ENCODE assay signal across 19 cellular contexts in genomic region chr17:4178651-4179050, GRCh38. TPM values are rescaled to one million over a fixed set of nuclear protein-coding genes. Genes with fewer than 3 reads are reported as not detected.
DNase-seq lines count a peak whose midpoint lies in the region; ATAC-seq and TF ChIP-seq lines count a peak whose summit lies in the region.
"Had no signal": no experiment of that assay in that cellular context is flagged by ENCODE, and none has a peak within 500 bp of the region (broad histone marks: within the 10 kb centered on the region; RNA-seq: fewer than 3 reads in every experiment).

No MANE protein-coding gene starts in this region.

- POLR2A ChIA-PET in activated naive CD8-positive, alpha-beta T cell treated with anti-CD3 and anti-CD28 coated beads, Interleukin-2, amount 10 ng/mL, durations not matched to agents 7 days and 5 days (lab: Charles Lee) = interaction anchor here (1.9 kb wide), 1 partner anchor 35 kb away, joined by 9 read pairs; the partner anchor contains the start of genes CYB5D2 and ZZEF1
- POLR2A ChIA-PET in naive thymus-derived CD8-positive, alpha-beta T cell (lab: Charles Lee) = interaction anchor here (7.1 kb wide), 1 partner anchor 35 kb away, joined by 117 read pairs; the partner anchor contains the start of genes CYB5D2 and ZZEF1

- H3K4me1 Mint-ChIP-seq in T-helper 2 cell treated with Interferon-gamma antibody and Interleukin-4, amounts not matched to agents 5 μg/mL and 100 μg/mL, for 36 hours (ENCODE audit: low read depth) = peaks cover 42% of the 10 kb centered on the region
- H3K4me1 Mint-ChIP-seq in activated naive CD8-positive, alpha-beta T cell treated with anti-CD3 and anti-CD28 coated beads, Interleukin-2, amount 10 ng/mL, durations not matched to agents 7 days and 5 days = peaks cover 36% of the 10 kb centered on the region
- peaks cover 46% of the 10 kb centered on the region for H3K4me1 Mint-ChIP-seq in activated naive CD8-positive, alpha-beta T cell treated with anti-CD3 and anti-CD28 coated beads, Interleukin-2, amount 50 U/mL, for 24 hours
- peaks cover 30 to 54% (median 50%) of the 10 kb centered on the region in 4 donors for H3K4me1 Mint-ChIP-seq in naive thymus-derived CD8-positive, alpha-beta T cell
- peaks cover 47% of the 10 kb centered on the region for H3K4me1 Mint-ChIP-seq in activated T-helper 1 cell treated with anti-CD3 and anti-CD28 coated beads, Interleukin-12 subunit alpha, Interleukin-12 subunit beta, Interleukin-2, Interleukin-4 antibody, amounts not matched to agents 30 ng/mL and 10 ng/mL and 1 ng/mL, durations not matched to agents 14 hours and 24 hours and 36 hours (ENCODE audit: low read depth)
- no peaks in the 10 kb centered on the region for H3K4me1 Mint-ChIP-seq in neural progenitor cell
- H3K4me1 Mint-ChIP-seq: GM23338, IgD-negative memory B cell had no signal

- H3K4me2 ChIP-seq in neural progenitor cell = no peak overlapping the region
- H3K4me2 ChIP-seq: GM23338 had no signal

- intact Hi-C loops in activated T-helper 1 cell treated with anti-CD3 and anti-CD28 coated beads, Interleukin-12 subunit alpha, Interleukin-12 subunit beta, Interleukin-2, Interleukin-4 antibody, amounts not matched to agents 30 ng/mL and 10 ng/mL and 1 ng/mL, durations not matched to agents 14 hours and 24 hours and 36 hours (cut with micrococcal nuclease) = no loop called here

- DNase-seq in T-helper 2 cell treated with Interferon-gamma antibody and Interleukin-4, amounts not matched to agents 5 μg/mL and 100 μg/mL, for 36 hours (ENCODE audit: low spot score) = no peak
- no peak for DNase-seq in T-helper 2 cell
- DNase-seq in activated naive CD8-positive, alpha-beta T cell treated with anti-CD3 and anti-CD28 coated beads, Interleukin-2, amount 10 ng/mL, durations not matched to agents 7 days and 5 days = peak; percentile 14
- DNase-seq in activated naive CD8-positive, alpha-beta T cell treated with anti-CD3 and anti-CD28 coated beads, Interleukin-2, amount 50 U/mL, for 24 hours = no peak
- DNase-seq in naive thymus-derived CD8-positive, alpha-beta T cell = no peak
- no peak for DNase-seq in activated T-helper 1 cell treated with anti-CD3 and anti-CD28 coated beads, Interleukin-12 subunit alpha, Interleukin-12 subunit beta, Interleukin-2, Interleukin-4 antibody, amounts not matched to agents 30 ng/mL and 10 ng/mL and 1 ng/mL, durations not matched to agents 14 hours and 24 hours and 36 hours (ENCODE audit: low spot score)
- DNase-seq in neural progenitor cell (ENCODE audit: low spot score) = no peak
- no peak for DNase-seq in UCSD-AML1 (lab: John Stamatoyannopoulos, UW; ENCODE audit: unreplicated experiment)
- DNase-seq: 8988T, BE2C, COR-L47, GF-D8, NCI-H187 treated with DMSO at 0.1 percent for 48 hours, NCI-H345, NCI-H69 had no signal

- no peaks in the 10 kb centered on the region for H3K27me3 Mint-ChIP-seq in T-helper 2 cell treated with Interferon-gamma antibody and Interleukin-4, amounts not matched to agents 5 μg/mL and 100 μg/mL, for 36 hours (ENCODE audit: low read depth)
- no peaks in the 10 kb centered on the region for H3K27me3 Mint-ChIP-seq in activated naive CD8-positive, alpha-beta T cell treated with anti-CD3 and anti-CD28 coated beads, Interleukin-2, amount 10 ng/mL, durations not matched to agents 7 days and 5 days
- H3K27me3 Mint-ChIP-seq in activated naive CD8-positive, alpha-beta T cell treated with anti-CD3 and anti-CD28 coated beads, Interleukin-2, amount 50 U/mL, for 24 hours = no peaks in the 10 kb centered on the region
- no peaks in the 10 kb centered on the region for H3K27me3 Mint-ChIP-seq in naive thymus-derived CD8-positive, alpha-beta T cell
- H3K27me3 Mint-ChIP-seq in activated T-helper 1 cell treated with anti-CD3 and anti-CD28 coated beads, Interleukin-12 subunit alpha, Interleukin-12 subunit beta, Interleukin-2, Interleukin-4 antibody, amounts not matched to agents 30 ng/mL and 10 ng/mL and 1 ng/mL, durations not matched to agents 14 hours and 24 hours and 36 hours (ENCODE audit: insufficient read depth) = no peaks in the 10 kb centered on the region
- H3K27me3 Mint-ChIP-seq in neural progenitor cell (ENCODE audit: insufficient read depth, low read depth) = no peaks in the 10 kb centered on the region
- H3K27me3 Mint-ChIP-seq: IgD-negative memory B cell had no signal

- H3K9me3 Mint-ChIP-seq in T-helper 2 cell treated with Interferon-gamma antibody and Interleukin-4, amounts not matched to agents 5 μg/mL and 100 μg/mL, for 36 hours = no peaks in the 10 kb centered on the region
- no peaks in the 10 kb centered on the region for H3K9me3 Mint-ChIP-seq in activated naive CD8-positive, alpha-beta T cell treated with anti-CD3 and anti-CD28 coated beads, Interleukin-2, amount 10 ng/mL, durations not matched to agents 7 days and 5 days
- no peaks in the 10 kb centered on the region for H3K9me3 Mint-ChIP-seq in activated naive CD8-positive, alpha-beta T cell treated with anti-CD3 and anti-CD28 coated beads, Interleukin-2, amount 50 U/mL, for 24 hours
- H3K9me3 Mint-ChIP-seq in naive thymus-derived CD8-positive, alpha-beta T cell = no peaks in the 10 kb centered on the region
- no peaks in the 10 kb centered on the region for H3K9me3 Mint-ChIP-seq in activated T-helper 1 cell treated with anti-CD3 and anti-CD28 coated beads, Interleukin-12 subunit alpha, Interleukin-12 subunit beta, Interleukin-2, Interleukin-4 antibody, amounts not matched to agents 30 ng/mL and 10 ng/mL and 1 ng/mL, durations not matched to agents 14 hours and 24 hours and 36 hours
- H3K9me3 Mint-ChIP-seq in neural progenitor cell = no peaks in the 10 kb centered on the region
- H3K9me3 Mint-ChIP-seq: GM23338, IgD-negative memory B cell had no signal

- H3K9me3 ChIP-seq in neural progenitor cell (ENCODE audit: low read depth) = no peaks in the 10 kb centered on the region
- H3K9me3 ChIP-seq: BE2C had no signal

- peak overlapping the region; percentile 18 for H3K27ac Mint-ChIP-seq in T-helper 2 cell treated with Interferon-gamma antibody and Interleukin-4, amounts not matched to agents 5 μg/mL and 100 μg/mL, for 36 hours
- H3K27ac Mint-ChIP-seq in activated naive CD8-positive, alpha-beta T cell treated with anti-CD3 and anti-CD28 coated beads, Interleukin-2, amount 10 ng/mL, durations not matched to agents 7 days and 5 days = no peak overlapping the region
- H3K27ac Mint-ChIP-seq in activated naive CD8-positive, alpha-beta T cell treated with anti-CD3 and anti-CD28 coated beads, Interleukin-2, amount 50 U/mL, for 24 hours = no peak overlapping the region
- H3K27ac Mint-ChIP-seq in naive thymus-derived CD8-positive, alpha-beta T cell = peak overlapping the region in 6 of 10 donors; percentile 3 to 84 (median 78)
- H3K27ac Mint-ChIP-seq in activated T-helper 1 cell treated with anti-CD3 and anti-CD28 coated beads, Interleukin-12 subunit alpha, Interleukin-12 subunit beta, Interleukin-2, Interleukin-4 antibody, amounts not matched to agents 30 ng/mL and 10 ng/mL and 1 ng/mL, durations not matched to agents 14 hours and 24 hours and 36 hours = no peak overlapping the region
- no peak overlapping the region for H3K27ac Mint-ChIP-seq in neural progenitor cell
- H3K27ac Mint-ChIP-seq: GM23338, IgD-negative memory B cell had no signal

- no peaks in the 10 kb centered on the region for H3K27me3 ChIP-seq in neural progenitor cell
- H3K27me3 ChIP-seq: BE2C had no signal

- H3K4me3 Mint-ChIP-seq in T-helper 2 cell treated with Interferon-gamma antibody and Interleukin-4, amounts not matched to agents 5 μg/mL and 100 μg/mL, for 36 hours = no peak overlapping the region
- no peak overlapping the region for H3K4me3 Mint-ChIP-seq in activated naive CD8-positive, alpha-beta T cell treated with anti-CD3 and anti-CD28 coated beads, Interleukin-2, amount 10 ng/mL, durations not matched to agents 7 days and 5 days
- H3K4me3 Mint-ChIP-seq in activated naive CD8-positive, alpha-beta T cell treated with anti-CD3 and anti-CD28 coated beads, Interleukin-2, amount 50 U/mL, for 24 hours = no peak overlapping the region
- peak overlapping the region in 5 of 10 donors; percentile 13 to 62 (median 59) for H3K4me3 Mint-ChIP-seq in naive thymus-derived CD8-positive, alpha-beta T cell
- no peak overlapping the region for H3K4me3 Mint-ChIP-seq in activated T-helper 1 cell treated with anti-CD3 and anti-CD28 coated beads, Interleukin-12 subunit alpha, Interleukin-12 subunit beta, Interleukin-2, Interleukin-4 antibody, amounts not matched to agents 30 ng/mL and 10 ng/mL and 1 ng/mL, durations not matched to agents 14 hours and 24 hours and 36 hours
- no peak overlapping the region for H3K4me3 Mint-ChIP-seq in neural progenitor cell
- H3K4me3 Mint-ChIP-seq: GM23338, IgD-negative memory B cell had no signal

- no peaks in the 10 kb centered on the region for H3K36me3 ChIP-seq in neural progenitor cell

- H3K79me2 ChIP-seq in neural progenitor cell (ENCODE audit: low read depth) = no peaks in the 10 kb centered on the region

- H3K27ac ChIP-seq in neural progenitor cell = no peak overlapping the region
- H3K27ac ChIP-seq: HL-60 had no signal

- no peaks in the 10 kb centered on the region for H3F3A ChIP-seq in neural progenitor cell (ENCODE audit: low read depth)

- H3K4me1 ChIP-seq in neural progenitor cell = no peaks in the 10 kb centered on the region
- H3K4me1 ChIP-seq: BE2C had no signal

- no peak overlapping the region for H2AFZ ChIP-seq in neural progenitor cell (replicated peaks)
- H2AFZ ChIP-seq: GM23338 had no signal

- peaks cover 78% of the 10 kb centered on the region for H3K36me3 Mint-ChIP-seq in T-helper 2 cell treated with Interferon-gamma antibody and Interleukin-4, amounts not matched to agents 5 μg/mL and 100 μg/mL, for 36 hours (ENCODE audit: low read depth)
- peaks cover 41% of the 10 kb centered on the region for H3K36me3 Mint-ChIP-seq in activated naive CD8-positive, alpha-beta T cell treated with anti-CD3 and anti-CD28 coated beads, Interleukin-2, amount 10 ng/mL, durations not matched to agents 7 days and 5 days
- peaks cover 55% of the 10 kb centered on the region for H3K36me3 Mint-ChIP-seq in activated naive CD8-positive, alpha-beta T cell treated with anti-CD3 and anti-CD28 coated beads, Interleukin-2, amount 50 U/mL, for 24 hours (ENCODE audit: low read depth)
- H3K36me3 Mint-ChIP-seq in naive thymus-derived CD8-positive, alpha-beta T cell = peaks cover 0 to 73% (median 34%) of the 10 kb centered on the region in 3 donors
- H3K36me3 Mint-ChIP-seq in activated T-helper 1 cell treated with anti-CD3 and anti-CD28 coated beads, Interleukin-12 subunit alpha, Interleukin-12 subunit beta, Interleukin-2, Interleukin-4 antibody, amounts not matched to agents 30 ng/mL and 10 ng/mL and 1 ng/mL, durations not matched to agents 14 hours and 24 hours and 36 hours (ENCODE audit: low read depth) = peaks cover 66% of the 10 kb centered on the region
- peaks cover 29% of the 10 kb centered on the region for H3K36me3 Mint-ChIP-seq in neural progenitor cell

- no peak overlapping the region for H3K9ac ChIP-seq in neural progenitor cell

- no peaks in the 10 kb centered on the region for H4K20me1 ChIP-seq in neural progenitor cell (ENCODE audit: low read depth)

- no peak overlapping the region for H3K4me3 ChIP-seq in neural progenitor cell
- H3K4me3 ChIP-seq: GM23338 had no signal

- no peak for TF ChIP-seq CTCF in neural progenitor cell (IDR thresholded peaks at IDR 0.05)

- no peak for ATAC-seq in activated naive CD8-positive, alpha-beta T cell treated with anti-CD3 and anti-CD28 coated beads, Interleukin-2, amount 10 ng/mL, durations not matched to agents 7 days and 5 days (ENCODE audit: low read depth)
- no peak for ATAC-seq in activated naive CD8-positive, alpha-beta T cell treated with anti-CD3 and anti-CD28 coated beads, Interleukin-2, amount 50 U/mL, for 24 hours
- no peak for ATAC-seq in naive thymus-derived CD8-positive, alpha-beta T cell
- ATAC-seq: GM23338, HCT116 had no signal

RNA-seq across cellular contexts. Expression of gene CYB5D2, which starts 35.7 kb away (rescaled TPM):
- 1 to 10 TPM; 8.2 to 8.7 TPM for total RNA-seq in activated naive CD8-positive, alpha-beta T cell treated with anti-CD3 and anti-CD28 coated beads, Interleukin-2, amount 10 ng/mL, durations not matched to agents 7 days and 5 days
- 10 to 100 TPM; 11.1 to 13.0 TPM for total RNA-seq in naive thymus-derived CD8-positive, alpha-beta T cell
- polyA plus RNA-seq in naive thymus-derived CD8-positive, alpha-beta T cell = 10 to 100 TPM; 13.7 to 17.3 (median 17.1) TPM
- total RNA-seq in activated T-helper 1 cell treated with anti-CD3 and anti-CD28 coated beads, Interleukin-12 subunit alpha, Interleukin-12 subunit beta, Interleukin-2, Interleukin-4 antibody, amounts not matched to agents 30 ng/mL and 10 ng/mL and 1 ng/mL, durations not matched to agents 14 hours and 24 hours and 36 hours = 6.9 and 9.4 TPM in 2 replicates
- 7.4 and 22.5 TPM in 2 replicates for total RNA-seq in neural progenitor cell (ENCODE audit: low replicate concordance)

RNA-seq across cellular contexts. Expression of gene ZZEF1, which starts 35.8 kb away (rescaled TPM):
- 10 to 100 TPM; 69.9 to 70.3 TPM for total RNA-seq in activated naive CD8-positive, alpha-beta T cell treated with anti-CD3 and anti-CD28 coated beads, Interleukin-2, amount 10 ng/mL, durations not matched to agents 7 days and 5 days
- 10 to 100 TPM; 89.2 to 91.2 TPM for total RNA-seq in naive thymus-derived CD8-positive, alpha-beta T cell
- 1 to 10 TPM; 3.5 to 7.5 (median 3.7) TPM for polyA plus RNA-seq in naive thymus-derived CD8-positive, alpha-beta T cell
- total RNA-seq in activated T-helper 1 cell treated with anti-CD3 and anti-CD28 coated beads, Interleukin-12 subunit alpha, Interleukin-12 subunit beta, Interleukin-2, Interleukin-4 antibody, amounts not matched to agents 30 ng/mL and 10 ng/mL and 1 ng/mL, durations not matched to agents 14 hours and 24 hours and 36 hours = 43.8 and 45.2 TPM in 2 replicates
- 10.8 and 17.3 TPM in 2 replicates for total RNA-seq in neural progenitor cell (ENCODE audit: low replicate concordance)

Comparison
In these comparisons a context has a peak if more than half of its experiments do, and no peak if none do; other contexts are left out.
1. H3K27ac Mint-ChIP-seq: peak in T-helper 2 cell treated with Interferon-gamma antibody and Interleukin-4, amounts not matched to agents 5 μg/mL and 100 μg/mL, for 36 hours (single experiment) and naive thymus-derived CD8-positive, alpha-beta T cell (6 of 10); none in activated naive CD8-positive, alpha-beta T cell treated with anti-CD3 and anti-CD28 coated beads, Interleukin-2, amount 10 ng/mL, durations not matched to agents 7 days and 5 days (single experiment), activated naive CD8-positive, alpha-beta T cell treated with anti-CD3 and anti-CD28 coated beads, Interleukin-2, amount 50 U/mL, for 24 hours (single experiment), activated T-helper 1 cell treated with anti-CD3 and anti-CD28 coated beads, Interleukin-12 subunit alpha, Interleukin-12 subunit beta, Interleukin-2, Interleukin-4 antibody, amounts not matched to agents 30 ng/mL and 10 ng/mL and 1 ng/mL, durations not matched to agents 14 hours and 24 hours and 36 hours (single experiment) and neural progenitor cell (single experiment).